ENCODE assay signal across 1 cellular context in the genomic region with DNA sequence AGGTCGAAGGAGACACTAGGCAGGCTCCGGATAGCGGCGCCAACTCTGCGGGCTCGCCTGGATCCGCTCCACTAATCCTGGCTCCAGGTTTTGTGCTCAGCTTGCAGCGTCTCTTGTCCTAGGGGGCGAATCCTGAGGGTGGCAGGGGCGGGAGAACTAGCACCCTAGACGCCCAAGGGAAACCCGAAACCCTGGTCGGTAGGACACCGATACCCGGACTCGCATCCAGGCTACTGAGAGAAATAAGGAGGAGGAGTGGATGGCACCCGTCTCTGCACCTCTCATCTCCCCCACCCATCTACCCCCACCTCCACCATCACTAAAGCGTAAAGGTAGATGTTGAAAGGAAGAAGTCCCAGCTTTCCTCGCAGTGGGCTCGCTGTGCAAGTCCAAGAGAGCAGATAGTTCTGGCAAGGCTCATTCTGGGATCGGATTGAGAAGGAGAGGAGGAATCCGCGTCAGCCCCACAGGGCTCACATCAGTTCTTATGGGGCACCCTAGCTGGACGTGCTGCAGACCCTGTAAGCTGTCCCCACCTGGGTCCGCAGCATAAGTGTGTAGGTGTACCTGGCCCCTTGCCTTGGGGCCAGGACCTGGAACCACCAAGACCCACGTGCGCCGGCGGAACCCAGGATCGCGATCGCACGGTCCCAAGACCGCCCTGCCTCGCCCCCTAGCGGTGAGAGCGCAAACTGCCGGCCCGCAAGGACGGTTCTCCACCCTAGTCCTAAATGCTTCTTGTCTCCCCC.
A peak's percentile ranks its signal among the peaks of the same experiment; 100 is the strongest.
TF ChIP-seq lines count a peak whose summit lies in the region.

No MANE protein-coding gene starts in this region.

TF ChIP-seq in K562, 482 proteins besides CTCF, POLR2A, EP300 and RAD21 (continued from another document and continues in another):
- TF ChIP-seq, protein P1, sequence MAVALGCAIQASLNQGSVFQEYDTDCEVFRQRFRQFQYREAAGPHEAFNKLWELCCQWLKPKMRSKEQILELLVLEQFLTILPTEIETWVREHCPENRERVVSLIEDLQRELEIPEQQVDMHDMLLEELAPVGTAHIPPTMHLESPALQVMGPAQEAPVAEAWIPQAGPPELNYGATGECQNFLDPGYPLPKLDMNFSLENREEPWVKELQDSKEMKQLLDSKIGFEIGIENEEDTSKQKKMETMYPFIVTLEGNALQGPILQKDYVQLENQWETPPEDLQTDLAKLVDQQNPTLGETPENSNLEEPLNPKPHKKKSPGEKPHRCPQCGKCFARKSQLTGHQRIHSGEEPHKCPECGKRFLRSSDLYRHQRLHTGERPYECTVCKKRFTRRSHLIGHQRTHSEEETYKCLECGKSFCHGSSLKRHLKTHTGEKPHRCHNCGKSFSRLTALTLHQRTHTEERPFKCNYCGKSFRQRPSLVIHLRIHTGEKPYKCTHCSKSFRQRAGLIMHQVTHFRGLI (CRISPR knock-in tag; IDR thresholded peaks at IDR 0.05): no peak
- TF ChIP-seq FOXP1 (CRISPR knock-in tag; IDR thresholded peaks at IDR 0.05): no peak
- TF ChIP-seq SMARCB1 (IDR thresholded peaks at IDR 0.05; ENCODE audit: insufficient read length, low read depth): no peak
- TF ChIP-seq EGR1 (conservative IDR thresholded peaks at IDR 0.05): peak; percentile 49
- no peak for TF ChIP-seq SUPT5H (IDR thresholded peaks at IDR 0.05)
- TF ChIP-seq ZSCAN29 (IDR thresholded peaks at IDR 0.05): peak; percentile 33; the same call in 1 of the 2 replicates
- TF ChIP-seq, protein P2, sequence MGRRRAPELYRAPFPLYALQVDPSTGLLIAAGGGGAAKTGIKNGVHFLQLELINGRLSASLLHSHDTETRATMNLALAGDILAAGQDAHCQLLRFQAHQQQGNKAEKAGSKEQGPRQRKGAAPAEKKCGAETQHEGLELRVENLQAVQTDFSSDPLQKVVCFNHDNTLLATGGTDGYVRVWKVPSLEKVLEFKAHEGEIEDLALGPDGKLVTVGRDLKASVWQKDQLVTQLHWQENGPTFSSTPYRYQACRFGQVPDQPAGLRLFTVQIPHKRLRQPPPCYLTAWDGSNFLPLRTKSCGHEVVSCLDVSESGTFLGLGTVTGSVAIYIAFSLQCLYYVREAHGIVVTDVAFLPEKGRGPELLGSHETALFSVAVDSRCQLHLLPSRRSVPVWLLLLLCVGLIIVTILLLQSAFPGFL (CRISPR knock-in tag; IDR thresholded peaks at IDR 0.05): no peak
- TF ChIP-seq, protein P3, sequence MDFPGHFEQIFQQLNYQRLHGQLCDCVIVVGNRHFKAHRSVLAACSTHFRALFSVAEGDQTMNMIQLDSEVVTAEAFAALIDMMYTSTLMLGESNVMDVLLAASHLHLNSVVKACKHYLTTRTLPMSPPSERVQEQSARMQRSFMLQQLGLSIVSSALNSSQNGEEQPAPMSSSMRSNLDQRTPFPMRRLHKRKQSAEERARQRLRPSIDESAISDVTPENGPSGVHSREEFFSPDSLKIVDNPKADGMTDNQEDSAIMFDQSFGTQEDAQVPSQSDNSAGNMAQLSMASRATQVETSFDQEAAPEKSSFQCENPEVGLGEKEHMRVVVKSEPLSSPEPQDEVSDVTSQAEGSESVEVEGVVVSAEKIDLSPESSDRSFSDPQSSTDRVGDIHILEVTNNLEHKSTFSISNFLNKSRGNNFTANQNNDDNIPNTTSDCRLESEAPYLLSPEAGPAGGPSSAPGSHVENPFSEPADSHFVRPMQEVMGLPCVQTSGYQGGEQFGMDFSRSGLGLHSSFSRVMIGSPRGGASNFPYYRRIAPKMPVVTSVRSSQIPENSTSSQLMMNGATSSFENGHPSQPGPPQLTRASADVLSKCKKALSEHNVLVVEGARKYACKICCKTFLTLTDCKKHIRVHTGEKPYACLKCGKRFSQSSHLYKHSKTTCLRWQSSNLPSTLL (IDR thresholded peaks at IDR 0.05): peak; percentile 64; the same call in 1 of the 2 replicates
- TF ChIP-seq ZNF133 (CRISPR knock-in tag; IDR thresholded peaks at IDR 0.05): no peak
- TF ChIP-seq, protein P4, sequence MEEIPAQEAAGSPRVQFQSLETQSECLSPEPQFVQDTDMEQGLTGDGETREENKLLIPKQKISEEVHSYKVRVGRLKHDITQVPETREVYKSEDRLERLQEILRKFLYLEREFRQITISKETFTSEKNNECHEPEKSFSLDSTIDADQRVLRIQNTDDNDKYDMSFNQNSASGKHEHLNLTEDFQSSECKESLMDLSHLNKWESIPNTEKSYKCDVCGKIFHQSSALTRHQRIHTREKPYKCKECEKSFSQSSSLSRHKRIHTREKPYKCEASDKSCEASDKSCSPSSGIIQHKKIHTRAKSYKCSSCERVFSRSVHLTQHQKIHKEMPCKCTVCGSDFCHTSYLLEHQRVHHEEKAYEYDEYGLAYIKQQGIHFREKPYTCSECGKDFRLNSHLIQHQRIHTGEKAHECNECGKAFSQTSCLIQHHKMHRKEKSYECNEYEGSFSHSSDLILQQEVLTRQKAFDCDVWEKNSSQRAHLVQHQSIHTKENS (CRISPR knock-in tag; IDR thresholded peaks at IDR 0.05): no peak
- TF ChIP-seq RNF2 (IDR thresholded peaks at IDR 0.05): no peak
- TF ChIP-seq, protein P5, sequence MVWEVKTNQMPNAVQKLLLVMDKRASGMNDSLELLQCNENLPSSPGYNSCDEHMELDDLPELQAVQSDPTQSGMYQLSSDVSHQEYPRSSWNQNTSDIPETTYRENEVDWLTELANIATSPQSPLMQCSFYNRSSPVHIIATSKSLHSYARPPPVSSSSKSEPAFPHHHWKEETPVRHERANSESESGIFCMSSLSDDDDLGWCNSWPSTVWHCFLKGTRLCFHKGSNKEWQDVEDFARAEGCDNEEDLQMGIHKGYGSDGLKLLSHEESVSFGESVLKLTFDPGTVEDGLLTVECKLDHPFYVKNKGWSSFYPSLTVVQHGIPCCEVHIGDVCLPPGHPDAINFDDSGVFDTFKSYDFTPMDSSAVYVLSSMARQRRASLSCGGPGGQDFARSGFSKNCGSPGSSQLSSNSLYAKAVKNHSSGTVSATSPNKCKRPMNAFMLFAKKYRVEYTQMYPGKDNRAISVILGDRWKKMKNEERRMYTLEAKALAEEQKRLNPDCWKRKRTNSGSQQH (CRISPR knock-in tag; IDR thresholded peaks at IDR 0.05): no peak
- TF ChIP-seq, protein P6, sequence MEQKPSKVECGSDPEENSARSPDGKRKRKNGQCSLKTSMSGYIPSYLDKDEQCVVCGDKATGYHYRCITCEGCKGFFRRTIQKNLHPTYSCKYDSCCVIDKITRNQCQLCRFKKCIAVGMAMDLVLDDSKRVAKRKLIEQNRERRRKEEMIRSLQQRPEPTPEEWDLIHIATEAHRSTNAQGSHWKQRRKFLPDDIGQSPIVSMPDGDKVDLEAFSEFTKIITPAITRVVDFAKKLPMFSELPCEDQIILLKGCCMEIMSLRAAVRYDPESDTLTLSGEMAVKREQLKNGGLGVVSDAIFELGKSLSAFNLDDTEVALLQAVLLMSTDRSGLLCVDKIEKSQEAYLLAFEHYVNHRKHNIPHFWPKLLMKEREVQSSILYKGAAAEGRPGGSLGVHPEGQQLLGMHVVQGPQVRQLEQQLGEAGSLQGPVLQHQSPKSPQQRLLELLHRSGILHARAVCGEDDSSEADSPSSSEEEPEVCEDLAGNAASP (IDR thresholded peaks at IDR 0.05): no peak
- no peak for TF ChIP-seq TCF7L2 (IDR thresholded peaks at IDR 0.05; ENCODE audit: low read depth, low read length)
- TF ChIP-seq FIP1L1 (IDR thresholded peaks at IDR 0.05; ENCODE audit: low read depth, low read length, poor library complexity, severe bottlenecking): no peak
- TF ChIP-seq SMARCE1 (IDR thresholded peaks at IDR 0.05): no peak
- no peak for TF ChIP-seq SMARCA4 (IDR thresholded peaks at IDR 0.05)
- no peak for TF ChIP-seq NFATC3 (IDR thresholded peaks at IDR 0.05)
- TF ChIP-seq KDM5B (IDR thresholded peaks at IDR 0.05; ENCODE audit: insufficient replicate concordance, low read depth, low read length): no peak
- TF ChIP-seq CHCHD3 (CRISPR knock-in tag; IDR thresholded peaks at IDR 0.05): no peak
- no peak for TF ChIP-seq POLR2AphosphoS2 (IDR thresholded peaks at IDR 0.05; ENCODE audit: low read length)
- TF ChIP-seq, protein P7, sequence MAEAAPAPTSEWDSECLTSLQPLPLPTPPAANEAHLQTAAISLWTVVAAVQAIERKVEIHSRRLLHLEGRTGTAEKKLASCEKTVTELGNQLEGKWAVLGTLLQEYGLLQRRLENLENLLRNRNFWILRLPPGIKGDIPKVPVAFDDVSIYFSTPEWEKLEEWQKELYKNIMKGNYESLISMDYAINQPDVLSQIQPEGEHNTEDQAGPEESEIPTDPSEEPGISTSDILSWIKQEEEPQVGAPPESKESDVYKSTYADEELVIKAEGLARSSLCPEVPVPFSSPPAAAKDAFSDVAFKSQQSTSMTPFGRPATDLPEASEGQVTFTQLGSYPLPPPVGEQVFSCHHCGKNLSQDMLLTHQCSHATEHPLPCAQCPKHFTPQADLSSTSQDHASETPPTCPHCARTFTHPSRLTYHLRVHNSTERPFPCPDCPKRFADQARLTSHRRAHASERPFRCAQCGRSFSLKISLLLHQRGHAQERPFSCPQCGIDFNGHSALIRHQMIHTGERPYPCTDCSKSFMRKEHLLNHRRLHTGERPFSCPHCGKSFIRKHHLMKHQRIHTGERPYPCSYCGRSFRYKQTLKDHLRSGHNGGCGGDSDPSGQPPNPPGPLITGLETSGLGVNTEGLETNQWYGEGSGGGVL (CRISPR knock-in tag; IDR thresholded peaks at IDR 0.05): no peak
- TF ChIP-seq, protein P8, sequence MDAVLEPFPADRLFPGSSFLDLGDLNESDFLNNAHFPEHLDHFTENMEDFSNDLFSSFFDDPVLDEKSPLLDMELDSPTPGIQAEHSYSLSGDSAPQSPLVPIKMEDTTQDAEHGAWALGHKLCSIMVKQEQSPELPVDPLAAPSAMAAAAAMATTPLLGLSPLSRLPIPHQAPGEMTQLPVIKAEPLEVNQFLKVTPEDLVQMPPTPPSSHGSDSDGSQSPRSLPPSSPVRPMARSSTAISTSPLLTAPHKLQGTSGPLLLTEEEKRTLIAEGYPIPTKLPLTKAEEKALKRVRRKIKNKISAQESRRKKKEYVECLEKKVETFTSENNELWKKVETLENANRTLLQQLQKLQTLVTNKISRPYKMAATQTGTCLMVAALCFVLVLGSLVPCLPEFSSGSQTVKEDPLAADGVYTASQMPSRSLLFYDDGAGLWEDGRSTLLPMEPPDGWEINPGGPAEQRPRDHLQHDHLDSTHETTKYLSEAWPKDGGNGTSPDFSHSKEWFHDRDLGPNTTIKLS (IDR thresholded peaks at IDR 0.05; ENCODE audit: borderline replicate concordance, low read depth): no peak
- TF ChIP-seq, protein P9, sequence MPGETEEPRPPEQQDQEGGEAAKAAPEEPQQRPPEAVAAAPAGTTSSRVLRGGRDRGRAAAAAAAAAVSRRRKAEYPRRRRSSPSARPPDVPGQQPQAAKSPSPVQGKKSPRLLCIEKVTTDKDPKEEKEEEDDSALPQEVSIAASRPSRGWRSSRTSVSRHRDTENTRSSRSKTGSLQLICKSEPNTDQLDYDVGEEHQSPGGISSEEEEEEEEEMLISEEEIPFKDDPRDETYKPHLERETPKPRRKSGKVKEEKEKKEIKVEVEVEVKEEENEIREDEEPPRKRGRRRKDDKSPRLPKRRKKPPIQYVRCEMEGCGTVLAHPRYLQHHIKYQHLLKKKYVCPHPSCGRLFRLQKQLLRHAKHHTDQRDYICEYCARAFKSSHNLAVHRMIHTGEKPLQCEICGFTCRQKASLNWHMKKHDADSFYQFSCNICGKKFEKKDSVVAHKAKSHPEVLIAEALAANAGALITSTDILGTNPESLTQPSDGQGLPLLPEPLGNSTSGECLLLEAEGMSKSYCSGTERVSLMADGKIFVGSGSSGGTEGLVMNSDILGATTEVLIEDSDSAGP (CRISPR knock-in tag; IDR thresholded peaks at IDR 0.05): no peak
- no peak for TF ChIP-seq ARNT (IDR thresholded peaks at IDR 0.05)
- TF ChIP-seq, protein P10, sequence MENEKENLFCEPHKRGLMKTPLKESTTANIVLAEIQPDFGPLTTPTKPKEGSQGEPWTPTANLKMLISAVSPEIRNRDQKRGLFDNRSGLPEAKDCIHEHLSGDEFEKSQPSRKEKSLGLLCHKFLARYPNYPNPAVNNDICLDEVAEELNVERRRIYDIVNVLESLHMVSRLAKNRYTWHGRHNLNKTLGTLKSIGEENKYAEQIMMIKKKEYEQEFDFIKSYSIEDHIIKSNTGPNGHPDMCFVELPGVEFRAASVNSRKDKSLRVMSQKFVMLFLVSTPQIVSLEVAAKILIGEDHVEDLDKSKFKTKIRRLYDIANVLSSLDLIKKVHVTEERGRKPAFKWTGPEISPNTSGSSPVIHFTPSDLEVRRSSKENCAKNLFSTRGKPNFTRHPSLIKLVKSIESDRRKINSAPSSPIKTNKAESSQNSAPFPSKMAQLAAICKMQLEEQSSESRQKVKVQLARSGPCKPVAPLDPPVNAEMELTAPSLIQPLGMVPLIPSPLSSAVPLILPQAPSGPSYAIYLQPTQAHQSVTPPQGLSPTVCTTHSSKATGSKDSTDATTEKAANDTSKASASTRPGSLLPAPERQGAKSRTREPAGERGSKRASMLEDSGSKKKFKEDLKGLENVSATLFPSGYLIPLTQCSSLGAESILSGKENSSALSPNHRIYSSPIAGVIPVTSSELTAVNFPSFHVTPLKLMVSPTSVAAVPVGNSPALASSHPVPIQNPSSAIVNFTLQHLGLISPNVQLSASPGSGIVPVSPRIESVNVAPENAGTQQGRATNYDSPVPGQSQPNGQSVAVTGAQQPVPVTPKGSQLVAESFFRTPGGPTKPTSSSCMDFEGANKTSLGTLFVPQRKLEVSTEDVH (IDR thresholded peaks at IDR 0.05; ENCODE audit: low read depth, partially characterized antibody): no peak
- no peak for TF ChIP-seq POLR3A (IDR thresholded peaks at IDR 0.05; ENCODE audit: borderline replicate concordance, extremely low read depth, insufficient read depth, insufficient read length)
